In the genomic region with DNA sequence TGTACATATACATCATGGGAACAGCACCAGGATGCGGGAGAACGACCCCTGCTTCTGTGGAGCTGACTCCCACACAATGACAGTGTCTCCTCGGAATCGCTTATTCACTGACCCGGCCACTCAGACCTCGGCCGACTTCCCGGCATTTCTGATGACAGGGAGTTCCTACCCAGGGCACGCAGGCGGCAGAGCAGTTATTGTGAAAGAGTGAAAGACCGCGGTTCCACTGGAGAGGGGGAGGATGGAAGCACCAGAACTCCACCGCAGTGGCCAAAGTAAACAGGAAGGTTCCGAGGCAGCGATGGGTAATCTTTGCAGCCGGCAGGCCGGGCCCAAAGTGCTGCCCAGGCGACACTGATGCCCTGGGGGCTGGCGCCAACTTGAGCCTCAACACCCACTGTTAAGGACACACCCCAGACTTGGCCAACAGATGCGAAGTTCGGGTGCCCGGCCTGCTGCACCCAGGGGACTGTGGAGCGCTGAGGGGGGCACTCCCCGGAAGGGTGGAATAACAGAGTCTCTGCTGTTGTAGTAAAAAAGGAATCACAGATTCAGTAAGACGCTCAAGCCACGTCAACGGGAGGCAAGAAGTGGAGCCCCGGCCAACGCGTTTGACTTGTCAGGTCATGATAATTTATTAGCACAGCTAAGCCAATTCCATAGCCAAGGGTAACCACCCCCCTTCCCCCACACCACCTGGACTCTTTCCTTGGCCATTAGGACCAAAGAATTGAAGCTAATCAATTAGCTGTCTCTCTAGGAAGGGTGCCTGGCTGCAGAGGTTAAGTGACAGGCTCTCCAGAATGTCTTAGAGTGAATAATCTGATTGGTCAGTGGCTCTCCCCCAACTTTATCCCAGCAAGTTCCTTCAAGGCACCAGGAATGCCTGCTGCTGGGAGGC, we compare ENCODE assay signal across 1 cellular context.
A peak's percentile ranks its signal among the peaks of the same experiment; 100 is the strongest.
TF ChIP-seq lines count a peak whose summit lies in the region.

No MANE protein-coding gene starts in this region.

TF ChIP-seq in HepG2, 621 proteins besides CTCF, POLR2A, EP300 and RAD21 (continued from another document and continues in another):
- TF ChIP-seq, protein P1, sequence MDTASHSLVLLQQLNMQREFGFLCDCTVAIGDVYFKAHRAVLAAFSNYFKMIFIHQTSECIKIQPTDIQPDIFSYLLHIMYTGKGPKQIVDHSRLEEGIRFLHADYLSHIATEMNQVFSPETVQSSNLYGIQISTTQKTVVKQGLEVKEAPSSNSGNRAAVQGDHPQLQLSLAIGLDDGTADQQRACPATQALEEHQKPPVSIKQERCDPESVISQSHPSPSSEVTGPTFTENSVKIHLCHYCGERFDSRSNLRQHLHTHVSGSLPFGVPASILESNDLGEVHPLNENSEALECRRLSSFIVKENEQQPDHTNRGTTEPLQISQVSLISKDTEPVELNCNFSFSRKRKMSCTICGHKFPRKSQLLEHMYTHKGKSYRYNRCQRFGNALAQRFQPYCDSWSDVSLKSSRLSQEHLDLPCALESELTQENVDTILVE (CRISPR knock-in tag; IDR thresholded peaks at IDR 0.05), result 0 out of 2 replicates have a peak, but pooled peaks have one; percentile 40
- TF ChIP-seq SUZ12 (IDR thresholded peaks at IDR 0.05; ENCODE audit: low read depth, low read length) (no peak), ZSCAN25 (CRISPR knock-in tag; IDR thresholded peaks at IDR 0.05) (peak; percentile 45), MED1 (CRISPR knock-in tag; IDR thresholded peaks at IDR 0.05) (peak; percentile 58; the same call in 1 of the 2 replicates), ZNF3 (CRISPR knock-in tag; IDR thresholded peaks at IDR 0.05) (no peak), DR1 (CRISPR knock-in tag; IDR thresholded peaks at IDR 0.05) (no peak), STAT5B (CRISPR knock-in tag; IDR thresholded peaks at IDR 0.05) (no peak), SKI (IDR thresholded peaks at IDR 0.05; ENCODE audit: partially characterized antibody) (peak; percentile 30), SRF (IDR thresholded peaks at IDR 0.05; ENCODE audit: low read depth, low read length) (no peak), ZFX (CRISPR knock-in tag; IDR thresholded peaks at IDR 0.05; ENCODE audit: low read depth) (peak; percentile 61; the same call in 1 of the 2 replicates), HIVEP1 (CRISPR knock-in tag; IDR thresholded peaks at IDR 0.05) (peak; percentile 92), ZFP1 (CRISPR knock-in tag; IDR thresholded peaks at IDR 0.05) (0 out of 2 replicates have a peak, but pooled peaks have one; percentile 64), TCF7L2 (IDR thresholded peaks at IDR 0.05; ENCODE audit: low read depth, low read length) (no peak), RXRA (CRISPR knock-in tag; IDR thresholded peaks at IDR 0.05) (peak; percentile 46; the same call in 1 of the 2 replicates), ZNF317 (CRISPR knock-in tag; IDR thresholded peaks at IDR 0.05) (peak; percentile 74), ZNF468 (CRISPR knock-in tag; IDR thresholded peaks at IDR 0.05) (no peak), PAF1 (CRISPR knock-in tag; IDR thresholded peaks at IDR 0.05) (no peak), ZNF83 (CRISPR knock-in tag; IDR thresholded peaks at IDR 0.05; ENCODE audit: borderline replicate concordance) (no peak), PRPF4 (IDR thresholded peaks at IDR 0.05; ENCODE audit: low read depth, low read length, poor library complexity, severe bottlenecking) (no peak), ZNF781 (CRISPR knock-in tag; IDR thresholded peaks at IDR 0.05; ENCODE audit: borderline replicate concordance, not compliant biosample characterization) (no peak), RBM22 (optimal IDR thresholded peaks at IDR 0.05; ENCODE audit: low read length) (peak; percentile 56), ZMYM3 (CRISPR knock-in tag; IDR thresholded peaks at IDR 0.05) (peak; percentile 63; the same call in 1 of the 2 replicates), PCBP1 (IDR thresholded peaks at IDR 0.05; ENCODE audit: borderline replicate concordance, low read depth, low read length) (no peak), ZNF510 (CRISPR knock-in tag; IDR thresholded peaks at IDR 0.05; ENCODE audit: low read depth) (no peak)
- TF ChIP-seq, protein P2, sequence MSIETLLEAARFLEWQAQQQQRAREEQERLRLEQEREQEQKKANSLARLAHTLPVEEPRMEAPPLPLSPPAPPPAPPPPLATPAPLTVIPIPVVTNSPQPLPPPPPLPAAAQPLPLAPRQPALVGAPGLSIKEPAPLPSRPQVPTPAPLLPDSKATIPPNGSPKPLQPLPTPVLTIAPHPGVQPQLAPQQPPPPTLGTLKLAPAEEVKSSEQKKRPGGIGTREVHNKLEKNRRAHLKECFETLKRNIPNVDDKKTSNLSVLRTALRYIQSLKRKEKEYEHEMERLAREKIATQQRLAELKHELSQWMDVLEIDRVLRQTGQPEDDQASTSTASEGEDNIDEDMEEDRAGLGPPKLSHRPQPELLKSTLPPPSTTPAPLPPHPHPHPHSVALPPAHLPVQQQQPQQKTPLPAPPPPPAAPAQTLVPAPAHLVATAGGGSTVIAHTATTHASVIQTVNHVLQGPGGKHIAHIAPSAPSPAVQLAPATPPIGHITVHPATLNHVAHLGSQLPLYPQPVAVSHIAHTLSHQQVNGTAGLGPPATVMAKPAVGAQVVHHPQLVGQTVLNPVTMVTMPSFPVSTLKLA (IDR thresholded peaks at IDR 0.05), result no peak
- TF ChIP-seq, protein P3, sequence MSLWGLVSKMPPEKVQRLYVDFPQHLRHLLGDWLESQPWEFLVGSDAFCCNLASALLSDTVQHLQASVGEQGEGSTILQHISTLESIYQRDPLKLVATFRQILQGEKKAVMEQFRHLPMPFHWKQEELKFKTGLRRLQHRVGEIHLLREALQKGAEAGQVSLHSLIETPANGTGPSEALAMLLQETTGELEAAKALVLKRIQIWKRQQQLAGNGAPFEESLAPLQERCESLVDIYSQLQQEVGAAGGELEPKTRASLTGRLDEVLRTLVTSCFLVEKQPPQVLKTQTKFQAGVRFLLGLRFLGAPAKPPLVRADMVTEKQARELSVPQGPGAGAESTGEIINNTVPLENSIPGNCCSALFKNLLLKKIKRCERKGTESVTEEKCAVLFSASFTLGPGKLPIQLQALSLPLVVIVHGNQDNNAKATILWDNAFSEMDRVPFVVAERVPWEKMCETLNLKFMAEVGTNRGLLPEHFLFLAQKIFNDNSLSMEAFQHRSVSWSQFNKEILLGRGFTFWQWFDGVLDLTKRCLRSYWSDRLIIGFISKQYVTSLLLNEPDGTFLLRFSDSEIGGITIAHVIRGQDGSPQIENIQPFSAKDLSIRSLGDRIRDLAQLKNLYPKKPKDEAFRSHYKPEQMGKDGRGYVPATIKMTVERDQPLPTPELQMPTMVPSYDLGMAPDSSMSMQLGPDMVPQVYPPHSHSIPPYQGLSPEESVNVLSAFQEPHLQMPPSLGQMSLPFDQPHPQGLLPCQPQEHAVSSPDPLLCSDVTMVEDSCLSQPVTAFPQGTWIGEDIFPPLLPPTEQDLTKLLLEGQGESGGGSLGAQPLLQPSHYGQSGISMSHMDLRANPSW (CRISPR knock-in tag; IDR thresholded peaks at IDR 0.05; ENCODE audit: borderline replicate concordance), result peak; percentile 84; the same call in 1 of the 2 replicates
- TF ChIP-seq, protein P4, sequence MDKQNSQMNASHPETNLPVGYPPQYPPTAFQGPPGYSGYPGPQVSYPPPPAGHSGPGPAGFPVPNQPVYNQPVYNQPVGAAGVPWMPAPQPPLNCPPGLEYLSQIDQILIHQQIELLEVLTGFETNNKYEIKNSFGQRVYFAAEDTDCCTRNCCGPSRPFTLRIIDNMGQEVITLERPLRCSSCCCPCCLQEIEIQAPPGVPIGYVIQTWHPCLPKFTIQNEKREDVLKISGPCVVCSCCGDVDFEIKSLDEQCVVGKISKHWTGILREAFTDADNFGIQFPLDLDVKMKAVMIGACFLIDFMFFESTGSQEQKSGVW (CRISPR knock-in tag; IDR thresholded peaks at IDR 0.05; ENCODE audit: borderline replicate concordance), result no peak
- TF ChIP-seq, protein P5, sequence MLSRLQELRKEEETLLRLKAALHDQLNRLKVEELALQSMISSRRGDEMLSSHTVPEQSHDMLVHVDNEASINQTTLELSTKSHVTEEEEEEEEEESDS (CRISPR knock-in tag; IDR thresholded peaks at IDR 0.05; ENCODE audit: borderline replicate concordance), result no peak
- TF ChIP-seq, protein P6, sequence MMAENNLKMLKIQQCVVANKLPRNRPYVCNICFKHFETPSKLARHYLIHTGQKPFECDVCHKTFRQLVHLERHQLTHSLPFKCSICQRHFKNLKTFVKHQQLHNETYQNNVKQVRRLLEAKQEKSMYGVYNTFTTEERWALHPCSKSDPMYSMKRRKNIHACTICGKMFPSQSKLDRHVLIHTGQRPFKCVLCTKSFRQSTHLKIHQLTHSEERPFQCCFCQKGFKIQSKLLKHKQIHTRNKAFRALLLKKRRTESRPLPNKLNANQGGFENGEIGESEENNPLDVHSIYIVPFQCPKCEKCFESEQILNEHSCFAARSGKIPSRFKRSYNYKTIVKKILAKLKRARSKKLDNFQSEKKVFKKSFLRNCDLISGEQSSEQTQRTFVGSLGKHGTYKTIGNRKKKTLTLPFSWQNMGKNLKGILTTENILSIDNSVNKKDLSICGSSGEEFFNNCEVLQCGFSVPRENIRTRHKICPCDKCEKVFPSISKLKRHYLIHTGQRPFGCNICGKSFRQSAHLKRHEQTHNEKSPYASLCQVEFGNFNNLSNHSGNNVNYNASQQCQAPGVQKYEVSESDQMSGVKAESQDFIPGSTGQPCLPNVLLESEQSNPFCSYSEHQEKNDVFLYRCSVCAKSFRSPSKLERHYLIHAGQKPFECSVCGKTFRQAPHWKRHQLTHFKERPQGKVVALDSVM (CRISPR knock-in tag; IDR thresholded peaks at IDR 0.05), result peak; percentile 23; the same call in 1 of the 2 replicates
- TF ChIP-seq, protein P7, sequence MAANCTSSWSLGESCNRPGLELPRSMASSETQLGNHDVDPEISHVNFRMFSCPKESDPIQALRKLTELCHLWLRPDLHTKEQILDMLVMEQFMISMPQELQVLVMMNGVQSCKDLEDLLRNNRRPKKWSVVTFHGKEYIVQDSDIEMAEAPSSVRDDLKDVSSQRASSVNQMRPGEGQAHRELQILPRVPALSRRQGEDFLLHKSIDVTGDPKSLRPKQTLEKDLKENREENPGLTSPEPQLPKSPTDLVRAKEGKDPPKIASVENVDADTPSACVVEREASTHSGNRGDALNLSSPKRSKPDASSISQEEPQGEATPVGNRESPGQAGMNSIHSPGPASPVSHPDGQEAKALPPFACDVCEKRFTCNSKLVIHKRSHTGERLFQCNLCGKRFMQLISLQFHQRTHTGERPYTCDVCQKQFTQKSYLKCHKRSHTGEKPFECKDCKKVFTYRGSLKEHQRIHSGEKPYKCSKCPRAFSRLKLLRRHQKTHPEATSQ (CRISPR knock-in tag; IDR thresholded peaks at IDR 0.05; ENCODE audit: borderline replicate concordance), result no peak; the same call in 1 of the 2 replicates
- TF ChIP-seq, protein P8, sequence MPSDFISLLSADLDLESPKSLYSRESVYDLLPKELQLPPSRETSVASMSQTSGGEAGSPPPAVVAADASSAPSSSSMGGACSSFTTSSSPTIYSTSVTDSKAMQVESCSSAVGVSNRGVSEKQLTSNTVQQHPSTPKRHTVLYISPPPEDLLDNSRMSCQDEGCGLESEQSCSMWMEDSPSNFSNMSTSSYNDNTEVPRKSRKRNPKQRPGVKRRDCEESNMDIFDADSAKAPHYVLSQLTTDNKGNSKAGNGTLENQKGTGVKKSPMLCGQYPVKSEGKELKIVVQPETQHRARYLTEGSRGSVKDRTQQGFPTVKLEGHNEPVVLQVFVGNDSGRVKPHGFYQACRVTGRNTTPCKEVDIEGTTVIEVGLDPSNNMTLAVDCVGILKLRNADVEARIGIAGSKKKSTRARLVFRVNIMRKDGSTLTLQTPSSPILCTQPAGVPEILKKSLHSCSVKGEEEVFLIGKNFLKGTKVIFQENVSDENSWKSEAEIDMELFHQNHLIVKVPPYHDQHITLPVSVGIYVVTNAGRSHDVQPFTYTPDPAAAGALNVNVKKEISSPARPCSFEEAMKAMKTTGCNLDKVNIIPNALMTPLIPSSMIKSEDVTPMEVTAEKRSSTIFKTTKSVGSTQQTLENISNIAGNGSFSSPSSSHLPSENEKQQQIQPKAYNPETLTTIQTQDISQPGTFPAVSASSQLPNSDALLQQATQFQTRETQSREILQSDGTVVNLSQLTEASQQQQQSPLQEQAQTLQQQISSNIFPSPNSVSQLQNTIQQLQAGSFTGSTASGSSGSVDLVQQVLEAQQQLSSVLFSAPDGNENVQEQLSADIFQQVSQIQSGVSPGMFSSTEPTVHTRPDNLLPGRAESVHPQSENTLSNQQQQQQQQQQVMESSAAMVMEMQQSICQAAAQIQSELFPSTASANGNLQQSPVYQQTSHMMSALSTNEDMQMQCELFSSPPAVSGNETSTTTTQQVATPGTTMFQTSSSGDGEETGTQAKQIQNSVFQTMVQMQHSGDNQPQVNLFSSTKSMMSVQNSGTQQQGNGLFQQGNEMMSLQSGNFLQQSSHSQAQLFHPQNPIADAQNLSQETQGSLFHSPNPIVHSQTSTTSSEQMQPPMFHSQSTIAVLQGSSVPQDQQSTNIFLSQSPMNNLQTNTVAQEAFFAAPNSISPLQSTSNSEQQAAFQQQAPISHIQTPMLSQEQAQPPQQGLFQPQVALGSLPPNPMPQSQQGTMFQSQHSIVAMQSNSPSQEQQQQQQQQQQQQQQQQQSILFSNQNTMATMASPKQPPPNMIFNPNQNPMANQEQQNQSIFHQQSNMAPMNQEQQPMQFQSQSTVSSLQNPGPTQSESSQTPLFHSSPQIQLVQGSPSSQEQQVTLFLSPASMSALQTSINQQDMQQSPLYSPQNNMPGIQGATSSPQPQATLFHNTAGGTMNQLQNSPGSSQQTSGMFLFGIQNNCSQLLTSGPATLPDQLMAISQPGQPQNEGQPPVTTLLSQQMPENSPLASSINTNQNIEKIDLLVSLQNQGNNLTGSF (CRISPR knock-in tag; IDR thresholded peaks at IDR 0.05), result no peak
- TF ChIP-seq, protein P9, sequence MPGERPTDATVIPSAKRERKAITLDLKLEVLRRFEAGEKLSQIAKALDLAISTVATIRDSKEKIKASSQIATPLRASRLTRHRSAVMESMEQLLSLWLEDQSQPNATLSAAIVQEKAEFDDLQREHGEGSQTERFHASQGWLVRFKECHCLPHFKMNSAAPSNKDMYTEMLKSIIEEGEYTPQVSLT (CRISPR knock-in tag; IDR thresholded peaks at IDR 0.05; ENCODE audit: borderline replicate concordance, low read depth), result no peak
